23 cellular contexts compared by ENCODE assay signal in genomic region chr3:121696190-121696589, GRCh38. TPM values are rescaled to one million over a fixed set of nuclear protein-coding genes. Genes with fewer than 3 reads are reported as not detected.
"Had no signal": no experiment of that assay in that cellular context is flagged by ENCODE, and none has a peak within 500 bp of the region (broad histone marks: within the 10 kb centered on the region; RNA-seq: fewer than 3 reads in every experiment).

No MANE protein-coding gene starts in this region.

- H3K4me1 ChIP-seq: Peyer's patch, SJSA1 had no signal

- H3K4me3 ChIP-seq: PC-9, Peyer's patch, SJSA1, SK-N-MC had no signal

- H3K9me3 ChIP-seq: Peyer's patch, SJSA1 had no signal

- H3K27me3 ChIP-seq: Peyer's patch, SJSA1 had no signal

- H2AFZ ChIP-seq: PC-9 had no signal

- H3K4me2 ChIP-seq: PC-9 had no signal

- FAIRE-seq: HTR-8/SVneo had no signal

- H3K27ac ChIP-seq: HL-60, PC-9, Peyer's patch, SJSA1, SK-N-MC had no signal

- DNase-seq: Karpas-422, KG1, MM.1S, NCI-H1092 treated with DMSO at 0.1 percent for 48 hours, NCI-H1417 treated with DMSO at 0.1 percent for 48 hours, NCI-H146, NCI-H1694 treated with DMSO at 0.1 percent for 48 hours, NCI-H1930, NCI-H2081, NCI-H2107, NCI-H2227 treated with DMSO at 0.1 percent for 48 hours, NCI-H524, NCI-H526 treated with DMSO at 0.1 percent for 48 hours, NCI-H748 treated with DMSO at 0.1 percent for 48 hours, OCI-M1, PC-9, Peyer's patch, Right ventricle myocardium superior, SIG-M5 had no signal

RNA-seq across cellular contexts. Expression of gene HCLS1, which starts 35.5 kb away (rescaled TPM):
- total RNA-seq: SJSA1 had no signal
